In genomic region chr1:55038974-55039341, GRCh38 we compare ENCODE assay signal across 15 cellular contexts. TPM values are rescaled to one million over a fixed set of nuclear protein-coding genes. Genes with fewer than 3 reads are reported as not detected.
A peak's percentile ranks its signal among the peaks of the same experiment; 100 is the strongest.
DNase-seq lines count a peak whose midpoint lies in the region; ATAC-seq and TF ChIP-seq lines count a peak whose summit lies in the region.
"Had no signal": no experiment of that assay in that cellular context is flagged by ENCODE, and none has a peak within 500 bp of the region (broad histone marks: within the 10 kb centered on the region; RNA-seq: fewer than 3 reads in every experiment).

No MANE protein-coding gene starts in this region.

- H3K4me1 ChIP-seq in RWPE2 (ENCODE audit: insufficient read depth, poor library complexity, severe bottlenecking): peaks cover 23% of the 10 kb centered on the region
- peaks cover 19% of the 10 kb centered on the region for H3K4me1 ChIP-seq in foreskin keratinocyte

- ATAC-seq in RWPE2 (ENCODE audit: low read depth) (no peak), foreskin keratinocyte (no peak)
- ATAC-seq in activated naive CD8-positive, alpha-beta T cell treated with anti-CD3 and anti-CD28 coated beads, Interleukin-2, amount 50 U/mL, for 24 hours: no peak
- ATAC-seq: Right ventricle myocardium inferior had no signal

- peak overlapping the region; percentile 92 for H3K4me3 Mint-ChIP-seq in neural crest cell
- H3K4me3 Mint-ChIP-seq in activated naive CD8-positive, alpha-beta T cell treated with anti-CD3 and anti-CD28 coated beads, Interleukin-2, amount 50 U/mL, for 24 hours: no peak overlapping the region
- H3K4me3 Mint-ChIP-seq: activated CD4-positive, alpha-beta T cell treated with anti-CD3 and anti-CD28 coated beads, Interleukin-2, amount 10 ng/mL, durations not matched to agents 7 days and 5 days; activated T-helper 1 cell treated with anti-CD3 and anti-CD28 coated beads, Interleukin-12 subunit alpha, Interleukin-12 subunit beta, Interleukin-2, Interleukin-4 antibody, amounts not matched to agents 30 ng/mL and 10 ng/mL and 1 ng/mL, durations not matched to agents 14 hours and 24 hours and 36 hours had no signal

- H3K9me3 ChIP-seq in RWPE2 (ENCODE audit: severe bottlenecking): no peaks in the 10 kb centered on the region
- H3K9me3 ChIP-seq: stomach had no signal

- 0 out of 2 replicates have a peak overlapping the region, but pooled peaks have one; percentile 40 for H3K4me3 ChIP-seq in AG04449 (ENCODE audit: low read depth, low read length)
- peak overlapping the region; percentile 78 for H3K4me3 ChIP-seq in RWPE2 (ENCODE audit: severe bottlenecking)

- no peaks in the 10 kb centered on the region for H3K9me3 Mint-ChIP-seq in neural crest cell
- H3K9me3 Mint-ChIP-seq in activated naive CD8-positive, alpha-beta T cell treated with anti-CD3 and anti-CD28 coated beads, Interleukin-2, amount 50 U/mL, for 24 hours: no peaks in the 10 kb centered on the region
- H3K9me3 Mint-ChIP-seq: activated CD4-positive, alpha-beta T cell treated with anti-CD3 and anti-CD28 coated beads, Interleukin-2, amount 10 ng/mL, durations not matched to agents 7 days and 5 days; activated T-helper 1 cell treated with anti-CD3 and anti-CD28 coated beads, Interleukin-12 subunit alpha, Interleukin-12 subunit beta, Interleukin-2, Interleukin-4 antibody, amounts not matched to agents 30 ng/mL and 10 ng/mL and 1 ng/mL, durations not matched to agents 14 hours and 24 hours and 36 hours had no signal

- no peaks in the 10 kb centered on the region for H3K27me3 ChIP-seq in RWPE2 (ENCODE audit: insufficient read depth, poor library complexity, severe bottlenecking)
- H3K27me3 ChIP-seq in foreskin keratinocyte: no peaks in the 10 kb centered on the region

- peaks cover 64% of the 10 kb centered on the region for H3K27me3 Mint-ChIP-seq in neural crest cell (ENCODE audit: low read depth)
- H3K27me3 Mint-ChIP-seq in activated naive CD8-positive, alpha-beta T cell treated with anti-CD3 and anti-CD28 coated beads, Interleukin-2, amount 50 U/mL, for 24 hours: peaks cover 59% of the 10 kb centered on the region

- no peak for DNase-seq in AG04449 (ENCODE audit: low read depth, low spot score)
- no peak for DNase-seq in RWPE2 (ENCODE audit: low spot score)
- DNase-seq in foreskin keratinocyte: no peak
- DNase-seq in neural crest cell (ENCODE audit: low read depth, low spot score): no peak
- DNase-seq in NCI-H526 (lab: John Stamatoyannopoulos, UW): no peak
- no peak for DNase-seq in midbrain (lab: John Stamatoyannopoulos, UW)
- DNase-seq in activated naive CD8-positive, alpha-beta T cell treated with anti-CD3 and anti-CD28 coated beads, Interleukin-2, amount 50 U/mL, for 24 hours: no peak
- no peak for DNase-seq in NCI-H226
- DNase-seq: activated CD4-positive, alpha-beta T cell treated with anti-CD3 and anti-CD28 coated beads, Interleukin-2, amount 10 ng/mL, durations not matched to agents 7 days and 5 days; left cardiac atrium; NCI-H1694 treated with DMSO at 0.1 percent for 48 hours; stomach had no signal

- peak overlapping the region; percentile 76 for H3K27ac ChIP-seq in RWPE2 (ENCODE audit: poor library complexity, severe bottlenecking)
- H3K27ac ChIP-seq in foreskin keratinocyte: peak overlapping the region; percentile 92
- H3K27ac ChIP-seq: stomach had no signal

- POLR2A ChIA-PET in AG04449 (lab: Yijun Ruan, JAX): no interaction called here

- peaks cover 5% of the 10 kb centered on the region for H3K36me3 Mint-ChIP-seq in neural crest cell (ENCODE audit: low read depth)
- H3K36me3 Mint-ChIP-seq in activated naive CD8-positive, alpha-beta T cell treated with anti-CD3 and anti-CD28 coated beads, Interleukin-2, amount 50 U/mL, for 24 hours (ENCODE audit: low read depth): no peaks in the 10 kb centered on the region

- no peak overlapping the region for H3K27ac Mint-ChIP-seq in neural crest cell (ENCODE audit: unreplicated experiment)
- no peak overlapping the region for H3K27ac Mint-ChIP-seq in activated naive CD8-positive, alpha-beta T cell treated with anti-CD3 and anti-CD28 coated beads, Interleukin-2, amount 50 U/mL, for 24 hours
- H3K27ac Mint-ChIP-seq: activated CD4-positive, alpha-beta T cell treated with anti-CD3 and anti-CD28 coated beads, Interleukin-2, amount 10 ng/mL, durations not matched to agents 7 days and 5 days; activated T-helper 1 cell treated with anti-CD3 and anti-CD28 coated beads, Interleukin-12 subunit alpha, Interleukin-12 subunit beta, Interleukin-2, Interleukin-4 antibody, amounts not matched to agents 30 ng/mL and 10 ng/mL and 1 ng/mL, durations not matched to agents 14 hours and 24 hours and 36 hours had no signal

- H3K36me3 ChIP-seq in RWPE2 (ENCODE audit: low read depth): peaks cover 31% of the 10 kb centered on the region
- H3K36me3 ChIP-seq: stomach had no signal

- CTCF ChIA-PET in AG04449 (lab: Yijun Ruan, JAX): interaction anchor here (1.0 to 1.5 kb wide), 3 partner anchors 17 to 88 kb away, joined by 3 to 6 read pairs (median 6); no protein-coding TSS in a partner anchor

- peaks cover 41% of the 10 kb centered on the region for H3K4me1 Mint-ChIP-seq in neural crest cell
- H3K4me1 Mint-ChIP-seq in activated naive CD8-positive, alpha-beta T cell treated with anti-CD3 and anti-CD28 coated beads, Interleukin-2, amount 50 U/mL, for 24 hours: peaks cover 8% of the 10 kb centered on the region

- TF ChIP-seq CTCF in AG04449 (IDR thresholded peaks at IDR 0.05; ENCODE audit: insufficient read depth, low read length, missing control alignments) (no peak), RWPE2 (IDR thresholded peaks at IDR 0.05; ENCODE audit: poor library complexity, severe bottlenecking) (no peak), foreskin keratinocyte (conservative IDR thresholded peaks at IDR 0.05) (no peak), neural crest cell (conservative IDR thresholded peaks at IDR 0.05) (no peak)

RNA-seq across cellular contexts. Expression of gene PCSK9, which starts 0.4 kb away (rescaled TPM):
- 159 and 184 TPM in 2 replicates for total RNA-seq in foreskin keratinocyte
- 149 and 163 TPM in 2 replicates for polyA plus RNA-seq in foreskin keratinocyte
- total RNA-seq in neural crest cell: 23.7 and 24.1 TPM in 2 replicates
- total RNA-seq: activated CD4-positive, alpha-beta T cell treated with anti-CD3 and anti-CD28 coated beads, Interleukin-2, amount 10 ng/mL, durations not matched to agents 7 days and 5 days; activated T-helper 1 cell treated with anti-CD3 and anti-CD28 coated beads, Interleukin-12 subunit alpha, Interleukin-12 subunit beta, Interleukin-2, Interleukin-4 antibody, amounts not matched to agents 30 ng/mL and 10 ng/mL and 1 ng/mL, durations not matched to agents 14 hours and 24 hours and 36 hours; Right ventricle myocardium inferior had no signal

RNA-seq across cellular contexts. Expression of gene BSND, which starts 40.2 kb away (rescaled TPM):
- total RNA-seq in foreskin keratinocyte (not detected in 2 replicates), neural crest cell (not detected in 2 replicates)
- polyA plus RNA-seq in foreskin keratinocyte: not detected in 2 replicates
- total RNA-seq: activated T-helper 1 cell treated with anti-CD3 and anti-CD28 coated beads, Interleukin-12 subunit alpha, Interleukin-12 subunit beta, Interleukin-2, Interleukin-4 antibody, amounts not matched to agents 30 ng/mL and 10 ng/mL and 1 ng/mL, durations not matched to agents 14 hours and 24 hours and 36 hours; aorta; left cardiac atrium; Right ventricle myocardium inferior; stomach had no signal
- polyA plus RNA-seq: aorta, stomach had no signal

RNA-seq across cellular contexts. Expression of gene TMEM61, which starts 58.5 kb away (rescaled TPM):
- total RNA-seq in foreskin keratinocyte (1.4 and 1.5 TPM in 2 replicates), neural crest cell (not detected in 2 replicates)
- polyA plus RNA-seq in foreskin keratinocyte: 1.8 and 1.9 TPM in 2 replicates
- total RNA-seq: activated CD4-positive, alpha-beta T cell treated with anti-CD3 and anti-CD28 coated beads, Interleukin-2, amount 10 ng/mL, durations not matched to agents 7 days and 5 days; activated T-helper 1 cell treated with anti-CD3 and anti-CD28 coated beads, Interleukin-12 subunit alpha, Interleukin-12 subunit beta, Interleukin-2, Interleukin-4 antibody, amounts not matched to agents 30 ng/mL and 10 ng/mL and 1 ng/mL, durations not matched to agents 14 hours and 24 hours and 36 hours; Right ventricle myocardium inferior had no signal
